Comparison of ENCODE assay signal across 8 cellular contexts in the genomic region with DNA sequence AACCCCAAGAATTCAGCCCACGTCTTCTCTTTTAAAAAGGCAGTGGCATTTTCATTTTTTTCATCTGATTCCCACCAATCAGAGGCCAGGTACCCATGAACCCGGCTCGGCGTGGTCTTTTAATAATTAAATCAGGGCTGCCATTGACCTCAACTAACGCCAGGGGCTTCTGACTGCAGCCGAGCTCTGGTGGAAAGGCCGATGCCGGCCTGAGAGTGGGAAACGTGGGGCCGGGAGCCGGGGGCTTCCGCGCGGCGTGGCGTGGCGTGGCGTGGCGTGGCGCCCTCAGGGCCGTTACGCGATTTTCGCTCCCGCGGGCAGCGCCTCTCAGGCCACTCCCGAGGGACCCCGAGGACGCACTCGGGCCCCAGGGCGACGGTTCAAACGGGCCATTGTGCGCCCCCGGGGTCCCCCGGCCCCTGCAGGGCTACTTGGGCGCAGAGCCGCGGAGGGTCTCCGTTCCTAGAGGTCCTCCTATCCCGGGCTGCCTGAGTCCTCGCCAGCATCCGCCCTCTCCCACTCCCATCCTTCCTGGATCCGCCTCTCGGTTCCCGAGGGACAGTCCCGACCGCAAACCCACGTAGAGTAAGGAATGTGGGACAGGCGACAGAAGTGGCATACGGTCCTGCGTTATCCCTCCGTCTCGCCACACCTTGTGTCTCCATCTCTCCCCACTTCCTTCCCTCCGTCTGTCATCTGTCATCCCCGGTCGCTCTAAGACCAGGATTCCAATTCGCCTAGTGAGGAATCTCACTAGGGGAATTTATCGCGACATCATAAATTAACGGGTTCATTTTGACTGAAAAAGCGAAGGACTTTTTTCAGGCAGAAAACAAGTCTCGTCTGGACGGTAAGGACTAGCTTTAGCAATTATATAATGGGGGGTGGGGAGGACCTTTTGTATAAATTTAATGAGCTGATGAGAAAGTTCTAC. TPM values are rescaled to one million over a fixed set of nuclear protein-coding genes. Genes with fewer than 3 reads are reported as not detected.
DNase-seq lines count a peak whose midpoint lies in the region; ATAC-seq and TF ChIP-seq lines count a peak whose summit lies in the region.

No MANE protein-coding gene starts in this region.

- DNase-seq in AG04449 (ENCODE audit: low read depth, low spot score) (no peak), NCI-H2227 treated with DMSO at 0.1 percent for 48 hours (lab: John Stamatoyannopoulos, UW) (peak; percentile 37), coronary artery (ENCODE audit: low spot score) (peak; percentile 80), left colon (peak; percentile 59 to 67)
- DNase-seq in activated CD4-positive, alpha-beta T cell treated with anti-CD3 and anti-CD28 coated beads for 36 hours, result peak; percentile 54
- DNase-seq in stimulated activated CD4-positive, alpha-beta T cell treated with anti-CD3 and anti-CD28 coated beads, Interleukin-2, amount 100 ng/mL, for 24 hours, result peak; percentile 46 to 53

- intact Hi-C loops in activated CD4-positive, alpha-beta T cell treated with anti-CD3 and anti-CD28 coated beads for 36 hours (cut with DNase I, micrococcal nuclease), result loop anchor here (1.0 to 10.0 kb wide), 5 partner anchors 222 to 1545 kb away; a partner anchor contains a TSS
- intact Hi-C loops in left colon (cut with DNase I, micrococcal nuclease), result no loop called here

- TF ChIP-seq CTCF in AG04449 (IDR thresholded peaks at IDR 0.05; ENCODE audit: insufficient read depth, low read length, missing control alignments) (peak; percentile 28), coronary artery (IDR thresholded peaks at IDR 0.05) (no peak)

- no peaks in the 10 kb centered on the region for H3K27me3 Mint-ChIP-seq in activated CD4-positive, alpha-beta T cell treated with anti-CD3 and anti-CD28 coated beads for 36 hours

- no peaks in the 10 kb centered on the region for H3K36me3 Mint-ChIP-seq in activated CD4-positive, alpha-beta T cell treated with anti-CD3 and anti-CD28 coated beads for 36 hours (ENCODE audit: low read depth)

- H3K9me3 Mint-ChIP-seq in activated CD4-positive, alpha-beta T cell treated with anti-CD3 and anti-CD28 coated beads for 36 hours (ENCODE audit: low read depth), result no peaks in the 10 kb centered on the region

- H3K4me3 Mint-ChIP-seq in activated CD4-positive, alpha-beta T cell treated with anti-CD3 and anti-CD28 coated beads for 36 hours, result peak overlapping the region; percentile 98

- ATAC-seq in GM18511 (IDR thresholded peaks at IDR 0.05; ENCODE audit: unreplicated experiment) (peak; percentile 67), HG02981 (IDR thresholded peaks at IDR 0.05; ENCODE audit: unreplicated experiment) (peak; percentile 70), left colon (peak; percentile 52)
- peak; percentile 32 for ATAC-seq in activated CD4-positive, alpha-beta T cell treated with anti-CD3 and anti-CD28 coated beads for 36 hours

- POLR2A ChIA-PET in AG04449 (lab: Yijun Ruan, JAX), result interaction anchor here (0.6 to 1.0 kb wide), 2 partner anchors 47 to 111 kb away, joined by 3 read pairs; no protein-coding TSS in a partner anchor
- POLR2A ChIA-PET in activated CD4-positive, alpha-beta T cell treated with anti-CD3 and anti-CD28 coated beads for 36 hours (lab: Charles Lee), result no interaction called here

- H3K4me1 Mint-ChIP-seq in activated CD4-positive, alpha-beta T cell treated with anti-CD3 and anti-CD28 coated beads for 36 hours, result peaks cover 31% of the 10 kb centered on the region

- CTCF ChIA-PET in AG04449 (lab: Yijun Ruan, JAX), result interaction anchor here (0.8 to 5.9 kb wide), 14 partner anchors 11 to 383 kb away, joined by 3 to 40 read pairs (median 4); no protein-coding TSS in a partner anchor
- CTCF ChIA-PET in activated CD4-positive, alpha-beta T cell treated with anti-CD3 and anti-CD28 coated beads for 36 hours (lab: Charles Lee), result interaction anchor here (0.7 to 4.6 kb wide), 6 partner anchors 10 to 1148 kb away, joined by 3 to 30 read pairs (median 5); no protein-coding TSS in a partner anchor

- peak overlapping the region; percentile 93 for H3K27ac Mint-ChIP-seq in activated CD4-positive, alpha-beta T cell treated with anti-CD3 and anti-CD28 coated beads for 36 hours

- H3K4me3 ChIP-seq in AG04449 (ENCODE audit: low read depth, low read length) (peak overlapping the region; percentile 82), coronary artery (peak overlapping the region; percentile 93)

- peak overlapping the region; percentile 94 to 95 for H3K27ac ChIP-seq in coronary artery

RNA-seq across cellular contexts. Expression of a gene that starts 0.9 kb away (rescaled TPM):
- total RNA-seq in activated CD4-positive, alpha-beta T cell treated with anti-CD3 and anti-CD28 coated beads for 36 hours, result 10 to 100 TPM; 32.2 to 33.9 TPM
- 10 to 100 TPM; 18.2 to 22.2 TPM for total RNA-seq in left colon

Comparison
In these comparisons a context has a peak if more than half of its experiments do, and no peak if none do; other contexts are left out.
1. intact Hi-C loops: an anchor here in activated CD4-positive, alpha-beta T cell treated with anti-CD3 and anti-CD28 coated beads for 36 hours (1.0 to 10.0 kb wide); none called in left colon.